Comparison of ENCODE assay signal across 18 cellular contexts in the genomic region with DNA sequence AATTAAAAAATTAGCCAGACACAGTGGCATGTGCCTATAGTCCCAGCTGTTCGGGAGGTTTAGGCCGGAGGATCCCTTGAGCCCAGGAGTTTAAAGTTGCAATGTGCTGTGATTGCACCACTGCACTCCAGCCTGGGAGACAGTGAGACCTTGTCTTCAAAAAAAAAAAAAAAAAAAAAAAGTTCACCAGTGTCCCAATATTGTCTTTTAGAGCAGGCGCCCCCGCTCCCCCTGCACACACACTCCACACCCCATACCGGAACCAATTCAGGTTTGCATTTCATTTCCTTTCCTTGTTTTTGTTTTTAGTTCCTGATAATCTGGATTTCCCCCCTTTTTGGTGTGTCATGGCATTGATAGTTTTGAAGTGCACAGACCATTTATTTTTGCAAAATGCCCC. TPM values are rescaled to one million over a fixed set of nuclear protein-coding genes. Genes with fewer than 3 reads are reported as not detected.
DNase-seq lines count a peak whose midpoint lies in the region; ATAC-seq, FAIRE-seq and TF ChIP-seq lines count a peak whose summit lies in the region.
"Had no signal": no experiment of that assay in that cellular context is flagged by ENCODE, and none has a peak within 500 bp of the region (broad histone marks: within the 10 kb centered on the region; RNA-seq: fewer than 3 reads in every experiment).

No MANE protein-coding gene starts in this region.

- H2AK5ac ChIP-seq in trophoblast cell (ENCODE audit: low read length): no peak overlapping the region

- H3K79me2 ChIP-seq in HepG2 (ENCODE audit: insufficient read depth, low read length): no peaks in the 10 kb centered on the region
- H3K79me2 ChIP-seq in trophoblast cell (ENCODE audit: control insufficient read depth, insufficient read depth, low read length, poor library complexity): no peaks in the 10 kb centered on the region

- in situ Hi-C loops in HepG2 (cut with HindIII; ENCODE audit: extremely low pct_ligation_motif_present, low pct_unique_long_range_greater_than_20kb): no loop called here

- H3K27me3 Mint-ChIP-seq in endodermal cell (ENCODE audit: insufficient read depth): no peaks in the 10 kb centered on the region
- H3K27me3 Mint-ChIP-seq in stimulated activated naive CD8-positive, alpha-beta T cell treated with anti-CD3 and anti-CD28 coated beads, Interleukin-15, amount 100 ng/mL, for 72 hours: no peaks in the 10 kb centered on the region

- no peak for FAIRE-seq in HepG2 (lab: Jason Lieb, UNC)
- no peak for FAIRE-seq in frontal cortex (lab: Jason Lieb, UNC)
- FAIRE-seq: H1 had no signal

- H2AFZ ChIP-seq in HepG2 (ENCODE audit: low read length) (no peak overlapping the region), trophoblast cell (ENCODE audit: insufficient read depth, low read length, poor library complexity) (no peak overlapping the region)
- H2AFZ ChIP-seq: hepatocyte had no signal

- peaks cover 6% of the 10 kb centered on the region for H3K4me1 Mint-ChIP-seq in endodermal cell
- peaks cover 46% of the 10 kb centered on the region for H3K4me1 Mint-ChIP-seq in stimulated activated naive CD8-positive, alpha-beta T cell treated with anti-CD3 and anti-CD28 coated beads, Interleukin-15, amount 100 ng/mL, for 72 hours

- peaks cover 7 to 37% of the 10 kb centered on the region in 2 experiments for H3K36me3 ChIP-seq in HepG2 (replicated peaks in 1 of 2; ENCODE audit: control insufficient read depth in 1 of 2, insufficient read depth in 2 of 2, low read length in 2 of 2)
- peaks cover 0 to 18% (median 4%) of the 10 kb centered on the region in 4 donors for H3K36me3 ChIP-seq in right lobe of liver
- H3K36me3 ChIP-seq in RWPE2 (ENCODE audit: low read depth): peaks cover 94% of the 10 kb centered on the region
- H3K36me3 ChIP-seq in endodermal cell (ENCODE audit: control insufficient read depth, insufficient read depth, low read length): peaks cover 88% of the 10 kb centered on the region
- H3K36me3 ChIP-seq in trophoblast cell (ENCODE audit: control insufficient read depth in 1 of 2, insufficient read depth in 2 of 2, low read length in 2 of 2): peaks cover 18 to 23% of the 10 kb centered on the region in 2 experiments

- ATAC-seq in HepG2 (no peak), right lobe of liver (no peak), RWPE2 (ENCODE audit: low read depth) (no peak)
- ATAC-seq in stimulated activated naive CD8-positive, alpha-beta T cell treated with anti-CD3 and anti-CD28 coated beads, Interleukin-15, amount 100 ng/mL, for 72 hours: peak; percentile 14

- TF ChIP-seq RAD21 in HepG2 (CRISPR knock-in tag; IDR thresholded peaks at IDR 0.05): no peak

- peak overlapping the region; percentile 18 for H3K27ac Mint-ChIP-seq in endodermal cell
- peak overlapping the region in 1 of 2 donors; percentile 74 for H3K27ac Mint-ChIP-seq in stimulated activated naive CD8-positive, alpha-beta T cell treated with anti-CD3 and anti-CD28 coated beads, Interleukin-15, amount 100 ng/mL, for 72 hours

- no peak overlapping the region for H2BK12ac ChIP-seq in trophoblast cell (ENCODE audit: low read length)

- H3K9me3 Mint-ChIP-seq in endodermal cell: peaks cover 12% of the 10 kb centered on the region
- peaks cover 25 to 28% of the 10 kb centered on the region in 2 donors for H3K9me3 Mint-ChIP-seq in stimulated activated naive CD8-positive, alpha-beta T cell treated with anti-CD3 and anti-CD28 coated beads, Interleukin-15, amount 100 ng/mL, for 72 hours

- no peak overlapping the region for H2BK120ac ChIP-seq in trophoblast cell (ENCODE audit: insufficient read depth, low read length, poor library complexity)

- H3K9me3 ChIP-seq in HepG2 (ENCODE audit: low read length) (no peaks in the 10 kb centered on the region), right lobe of liver (no peaks in the 10 kb centered on the region), RWPE2 (ENCODE audit: severe bottlenecking) (no peaks in the 10 kb centered on the region), endodermal cell (ENCODE audit: control insufficient read depth, low read length) (peaks cover 28% of the 10 kb centered on the region), trophoblast cell (ENCODE audit: insufficient read depth, low read depth, low read length) (no peaks in the 10 kb centered on the region)
- H3K9me3 ChIP-seq: suprapubic skin had no signal

- intact Hi-C loops in HepG2 (cut with micrococcal nuclease; ENCODE audit: unreplicated experiment): no loop called here
- intact Hi-C loops in right lobe of liver (cut with DNase I): no loop called here

- H4K12ac ChIP-seq in trophoblast cell (ENCODE audit: low read depth, low read length): no peak overlapping the region

- H3K79me1 ChIP-seq in trophoblast cell (ENCODE audit: low read length): no peaks in the 10 kb centered on the region

- H3K9ac ChIP-seq in HepG2 (ENCODE audit: insufficient read depth, low read depth, low read length) (no peak overlapping the region), endodermal cell (ENCODE audit: extremely low read depth, low read length, poor library complexity, severe bottlenecking) (no peak overlapping the region), trophoblast cell (ENCODE audit: low read length) (no peak overlapping the region)

- no peak overlapping the region for H3K4ac ChIP-seq in trophoblast cell (ENCODE audit: low read depth, low read length)

- H3K27ac ChIP-seq in HepG2 (ENCODE audit: extremely low read length, insufficient read depth, low read length) (no peak overlapping the region), right lobe of liver (no peak overlapping the region), RWPE2 (ENCODE audit: poor library complexity, severe bottlenecking) (peak overlapping the region; percentile 13), endodermal cell (ENCODE audit: low read depth, low read length) (no peak overlapping the region), trophoblast cell (ENCODE audit: low read depth, low read length) (no peak overlapping the region)
- H3K27ac ChIP-seq: hepatocyte, suprapubic skin had no signal

- TF ChIP-seq EP300 in HepG2 (IDR thresholded peaks at IDR 0.05; ENCODE audit: low read depth in 2 of 2, low read length in 2 of 2): no peak
- TF ChIP-seq EP300 in HepG2 (CRISPR knock-in tag; IDR thresholded peaks at IDR 0.05; ENCODE audit: borderline replicate concordance): no peak

- no peak overlapping the region for H3K4me3 ChIP-seq in HepG2 (replicated peaks in 1 of 3; ENCODE audit: insufficient read depth in 1 of 3, low read depth in 2 of 3, low read length in 3 of 3)
- H3K4me3 ChIP-seq in right lobe of liver: no peak overlapping the region
- no peak overlapping the region for H3K4me3 ChIP-seq in RWPE2 (ENCODE audit: severe bottlenecking)
- H3K4me3 ChIP-seq in endodermal cell (ENCODE audit: low read length): no peak overlapping the region
- no peak overlapping the region for H3K4me3 ChIP-seq in trophoblast cell (ENCODE audit: low read depth, low read length)
- H3K4me3 ChIP-seq: hepatocyte, suprapubic skin had no signal

- H3K27me3 ChIP-seq in HepG2 (ENCODE audit: control insufficient read depth in 1 of 2, insufficient read depth in 2 of 2, low read length in 2 of 2): no peaks in the 10 kb centered on the region
- H3K27me3 ChIP-seq in right lobe of liver: no peaks in the 10 kb centered on the region
- no peaks in the 10 kb centered on the region for H3K27me3 ChIP-seq in RWPE2 (ENCODE audit: insufficient read depth, poor library complexity, severe bottlenecking)
- H3K27me3 ChIP-seq in endodermal cell (ENCODE audit: control insufficient read depth, insufficient read depth, low read length, poor library complexity, severe bottlenecking): no peaks in the 10 kb centered on the region
- no peaks in the 10 kb centered on the region for H3K27me3 ChIP-seq in trophoblast cell (ENCODE audit: insufficient read depth, low read length)
- H3K27me3 ChIP-seq: hepatocyte, suprapubic skin had no signal

- 67% methylated on average over 5 of the region's 5 CpGs for WGBS in HepG2 (ENCODE audit: low lambda C conversion rate)
- 62% methylated on average over 5 of the region's 5 CpGs for WGBS in right lobe of liver (ENCODE audit: insufficient coverage, low coverage, low lambda C conversion rate, missing lambda C conversion rate)
- WGBS in endodermal cell (ENCODE audit: insufficient coverage in 1 of 2, insufficient read length in 1 of 2), 2 experiments: 62 to 67% methylated on average over 3 to 5 of the region's 5 CpGs
- WGBS in trophoblast cell (ENCODE audit: extremely low coverage, insufficient coverage, insufficient read length): no CpG with 5 or more reads among the region's 5 CpGs

- H3K14ac ChIP-seq in trophoblast cell (ENCODE audit: low read length): no peak overlapping the region

- H4K91ac ChIP-seq in trophoblast cell (ENCODE audit: low read depth, low read length): no peak overlapping the region

- no peak overlapping the region for H4K8ac ChIP-seq in trophoblast cell (ENCODE audit: low read depth, low read length)

- H3K23ac ChIP-seq in trophoblast cell (ENCODE audit: low read length): no peak overlapping the region

- CTCF ChIA-PET in HepG2 (lab: Yijun Ruan, JAX; ENCODE audit: low intra/inter-chr PET ratio, low total read pairs): no interaction called here

- H3K18ac ChIP-seq in trophoblast cell (ENCODE audit: low read length): no peak overlapping the region

- H3K4me2 ChIP-seq in HepG2 (ENCODE audit: low read depth, low read length): no peak overlapping the region
- H3K4me2 ChIP-seq in trophoblast cell (ENCODE audit: low read length): no peak overlapping the region
- H3K4me2 ChIP-seq: hepatocyte had no signal

- H2BK5ac ChIP-seq in trophoblast cell (ENCODE audit: low read depth, low read length, poor library complexity): no peak overlapping the region

- TF ChIP-seq CTCF in HepG2 (CRISPR knock-in tag; IDR thresholded peaks at IDR 0.05) (no peak), right lobe of liver (IDR thresholded peaks at IDR 0.05) (no peak), RWPE2 (IDR thresholded peaks at IDR 0.05; ENCODE audit: poor library complexity, severe bottlenecking) (no peak), endodermal cell (conservative IDR thresholded peaks at IDR 0.05) (no peak)

- BruUV-seq in HepG2 (replicated peaks; lab: Mats Ljungman, UMichigan): no TSS peak

- DNase-seq in HepG2 (ENCODE audit: low spot score): no peak
- DNase-seq in right lobe of liver: no peak
- DNase-seq in RWPE2 (ENCODE audit: low spot score): no peak
- DNase-seq in endodermal cell: no peak
- no peak for DNase-seq in stimulated activated naive CD8-positive, alpha-beta T cell treated with anti-CD3 and anti-CD28 coated beads, Interleukin-15, amount 100 ng/mL, for 72 hours
- no peak for DNase-seq in frontal cortex (ENCODE audit: low spot score in 2 of 2)
- DNase-seq in OCI-M2 (lab: John Stamatoyannopoulos, UW; ENCODE audit: unreplicated experiment): no peak
- DNase-seq in trophoblast cell: no peak
- DNase-seq: activated CD4-positive, alpha-beta T cell treated with anti-CD3 and anti-CD28 coated beads, Interleukin-2, amount 50 U/mL, for 4 hours; activated effector memory CD4-positive, alpha-beta T cell treated with anti-CD3 and anti-CD28 coated beads, Interleukin-2, amount 50 U/mL, for 16 hours; COR-L47; midbrain; NCI-H1694; NCI-H446; retina had no signal

- POLR2A ChIA-PET in HepG2 (lab: Yijun Ruan, JAX): no interaction called here

- no peaks in the 10 kb centered on the region for H4K20me1 ChIP-seq in HepG2 (ENCODE audit: insufficient read depth, low read length)

- H3K4me1 ChIP-seq in HepG2 (ENCODE audit: insufficient read depth, low read length) (peaks cover 28% of the 10 kb centered on the region), right lobe of liver (no peaks in the 10 kb centered on the region), RWPE2 (ENCODE audit: insufficient read depth, poor library complexity, severe bottlenecking) (peaks cover 11% of the 10 kb centered on the region), endodermal cell (ENCODE audit: control insufficient read depth, insufficient read depth, low read length) (peaks cover 5% of the 10 kb centered on the region), trophoblast cell (ENCODE audit: control insufficient read depth in 1 of 2, insufficient read depth in 2 of 2, low read length in 2 of 2) (no peaks in the 10 kb centered on the region)
- H3K4me1 ChIP-seq: suprapubic skin had no signal

- H3K36me3 Mint-ChIP-seq in endodermal cell (ENCODE audit: low read depth): peaks cover 81% of the 10 kb centered on the region

- no peak overlapping the region for H3K4me3 Mint-ChIP-seq in endodermal cell
- peak overlapping the region; percentile 4 to 7 for H3K4me3 Mint-ChIP-seq in stimulated activated naive CD8-positive, alpha-beta T cell treated with anti-CD3 and anti-CD28 coated beads, Interleukin-15, amount 100 ng/mL, for 72 hours

- TF ChIP-seq POLR2A in HepG2 (IDR thresholded peaks at IDR 0.05; ENCODE audit: insufficient read depth in 1 of 2, low read depth in 2 of 2, low read length in 2 of 2) (no peak), right lobe of liver (IDR thresholded peaks at IDR 0.05) (no peak)

RNA-seq across cellular contexts. Expression of a gene that starts 10.4 kb away (rescaled TPM):
- total RNA-seq in HepG2 (2016; rRNA removed; fragmentation: Illumina TruSeq; extraction: Trizol): 9.9 and 15.1 TPM in 2 replicates
- total RNA-seq in HepG2 (2016; cell fraction: cytosol; rRNA removed; fragmentation: Illumina TruSeq; extraction: Trizol; ENCODE audit: low read depth): 8.3 and 8.9 TPM in 2 replicates
- 9.2 and 15.1 TPM in 2 replicates for total RNA-seq in HepG2 (2016; cell fraction: insoluble cytoplasmic fraction; rRNA removed; fragmentation: Illumina TruSeq; extraction: Trizol)
- 6.2 and 6.3 TPM in 2 replicates for total RNA-seq in HepG2 (2016; cell fraction: membrane; rRNA removed; fragmentation: Illumina TruSeq; extraction: Trizol)
- total RNA-seq in HepG2 (2016; cell fraction: nucleus; rRNA removed; fragmentation: Illumina TruSeq; extraction: Trizol): 24.1 and 32.0 TPM in 2 replicates
- 13.0 and 16.2 TPM in 2 replicates for polyA plus RNA-seq in HepG2 (2011; rRNA removed)
- polyA plus RNA-seq in HepG2 (2011; cell fraction: cytosol; rRNA removed): 5.4 and 9.6 TPM in 2 replicates
- polyA plus RNA-seq in HepG2 (2011; cell fraction: nucleus; rRNA removed): 17.3 TPM in 2 replicates
- polyA plus RNA-seq in HepG2 (2012): 16.5 and 25.6 TPM in 2 replicates
- 0.47 and 0.84 TPM in 2 replicates for polyA plus RNA-seq in HepG2 (2016; cell fraction: cytosol; fragmentation: Illumina TruSeq; extraction: Trizol; ENCODE audit: low read depth)
- 7.1 and 8.1 TPM in 2 replicates for polyA plus RNA-seq in HepG2 (2016; cell fraction: insoluble cytoplasmic fraction; fragmentation: Illumina TruSeq; extraction: Trizol; ENCODE audit: low read depth)
- 1.6 and 2.5 TPM in 2 replicates for polyA plus RNA-seq in HepG2 (2016; cell fraction: membrane; fragmentation: Illumina TruSeq; extraction: Trizol; ENCODE audit: low read depth)
- 33.9 and 34.2 TPM in 2 replicates for polyA plus RNA-seq in HepG2 (2016; cell fraction: nucleus; fragmentation: Illumina TruSeq; extraction: Trizol; ENCODE audit: insufficient read depth, low read depth)
- 2.3 and 9.3 TPM in 2 replicates for polyA minus RNA-seq in HepG2 (2011; rRNA and poly(A)+ RNA removed; ENCODE audit: low replicate concordance)
- polyA minus RNA-seq in HepG2 (2011; cell fraction: cytosol; rRNA and poly(A)+ RNA removed): 21.9 and 33.0 TPM in 2 replicates
- 24.2 and 24.7 TPM in 2 replicates for polyA minus RNA-seq in HepG2 (2011; cell fraction: nucleus; rRNA and poly(A)+ RNA removed)
- total RNA-seq in right lobe of liver: 10 to 100 TPM in 3 of 6 experiments, 1 to 10 TPM in 3; 5.4 to 18.0 (median 8.8) TPM
- 10 to 100 TPM; 20.2 to 22.3 TPM for total RNA-seq in endodermal cell
- 12.8 TPM for polyA plus RNA-seq in endodermal cell (2013, experiment 1 of 2)
- 14.4 TPM for polyA plus RNA-seq in endodermal cell (2013, experiment 2 of 2)
- total RNA-seq in frontal cortex: 12.6 TPM
- polyA plus RNA-seq in trophoblast cell (2013): 21.6 and 21.7 TPM in 2 replicates
